In genomic region chr3:11568503-11569155, GRCh38 we compare ENCODE assay signal across 9 cellular contexts.
DNase-seq lines count a peak whose midpoint lies in the region; ATAC-seq and TF ChIP-seq lines count a peak whose summit lies in the region.
"Had no signal": no experiment of that assay in that cellular context is flagged by ENCODE, and none has a peak within 500 bp of the region (broad histone marks: within the 10 kb centered on the region; RNA-seq: fewer than 3 reads in every experiment).

No MANE protein-coding gene starts in this region.

- no peak for ATAC-seq in HG03342 (IDR thresholded peaks at IDR 0.05; ENCODE audit: unreplicated experiment)
- ATAC-seq in GM19328 (IDR thresholded peaks at IDR 0.05; ENCODE audit: unreplicated experiment): no peak
- ATAC-seq in GM21360 (IDR thresholded peaks at IDR 0.05; ENCODE audit: unreplicated experiment): no peak

- DNase-seq in COLO829 (ENCODE audit: low spot score) (peak; percentile 88), head of caudate nucleus (peak; percentile 50 to 95 (median 74)), posterior vena cava (ENCODE audit: low spot score) (peak; percentile 95), SKM-1 treated with dmso at 0.1 percent for 144 hours (lab: John Stamatoyannopoulos, UW; ENCODE audit: unreplicated experiment) (no peak)
- DNase-seq: NCI-H69 had no signal

- TF ChIP-seq CTCF in WI38 (IDR thresholded peaks at IDR 0.05; ENCODE audit: low read depth, low read length): no peak

- peak overlapping the region; percentile 57 for H3K4me3 ChIP-seq in WI38 (ENCODE audit: low read depth, low read length)

- intact Hi-C loops in head of caudate nucleus (cut with DNase I): no loop called here
- intact Hi-C loops in posterior vena cava (cut with DNase I): loop anchor here in 1 of 2 donors (10.0 kb wide), 1 partner anchor 76 kb away; the partner anchor contains the start of gene VGLL4
